23 cellular contexts compared by ENCODE assay signal in genomic region chr6:40406175-40406574, GRCh38.
DNase-seq lines count a peak whose midpoint lies in the region; ATAC-seq and TF ChIP-seq lines count a peak whose summit lies in the region.
"Had no signal": no experiment of that assay in that cellular context is flagged by ENCODE, and none has a peak within 500 bp of the region (broad histone marks: within the 10 kb centered on the region; RNA-seq: fewer than 3 reads in every experiment).

No MANE protein-coding gene starts in this region.

- no peak overlapping the region for H4K91ac ChIP-seq in IMR-90 (ENCODE audit: insufficient read depth, low read depth, low read length)

- H4K5ac ChIP-seq in IMR-90 (ENCODE audit: low read depth, low read length), result no peak overlapping the region

- no peak overlapping the region for H2BK15ac ChIP-seq in IMR-90 (ENCODE audit: low read depth, low read length)

- H3K27ac Mint-ChIP-seq in natural killer cell, result peak overlapping the region; percentile 90 to 95
- H3K27ac Mint-ChIP-seq: B cell, CD14-positive monocyte, HFFc6 had no signal

- no peak overlapping the region for H3K27ac ChIP-seq in IMR-90 (ENCODE audit: insufficient read depth, low read length)
- H3K27ac ChIP-seq in smooth muscle cell (ENCODE audit: low read depth), result peak overlapping the region; percentile 65
- H3K27ac ChIP-seq: SJSA1 had no signal

- H4K20me1 ChIP-seq in IMR-90 (ENCODE audit: insufficient read depth, low read length), result no peaks in the 10 kb centered on the region
- H4K20me1 ChIP-seq in smooth muscle cell (ENCODE audit: low read depth), result no peaks in the 10 kb centered on the region

- H3K14ac ChIP-seq in IMR-90 (replicated peaks; ENCODE audit: low read depth, low read length), result no peak overlapping the region

- H2BK20ac ChIP-seq in IMR-90 (ENCODE audit: low read depth, low read length), result no peak overlapping the region

- H3K4me3 Mint-ChIP-seq in natural killer cell, result no peak overlapping the region
- H3K4me3 Mint-ChIP-seq: B cell; CD14-positive monocyte; CD8-positive, alpha-beta memory T cell; HFFc6 had no signal

- H2AFZ ChIP-seq in IMR-90 (replicated peaks; ENCODE audit: low read length, poor library complexity), result no peak overlapping the region
- no peak overlapping the region for H2AFZ ChIP-seq in smooth muscle cell (ENCODE audit: low read depth)

- H3K23ac ChIP-seq in IMR-90 (ENCODE audit: low read depth, low read length), result no peak overlapping the region

- no peaks in the 10 kb centered on the region for H3K79me1 ChIP-seq in IMR-90 (ENCODE audit: low read depth in 1 of 2, low read length in 2 of 2)

- H3K9me3 Mint-ChIP-seq in natural killer cell, result no peaks in the 10 kb centered on the region
- H3K9me3 Mint-ChIP-seq: CD8-positive, alpha-beta memory T cell had no signal

- POLR2A ChIA-PET in IMR-90 (lab: Charles Lee; ENCODE audit: unreplicated experiment), result no interaction called here

- H2AK9ac ChIP-seq in IMR-90 (replicated peaks; ENCODE audit: low read depth, low read length, poor library complexity), result peak overlapping the region; percentile 49

- H3F3A ChIP-seq in smooth muscle cell (ENCODE audit: low read depth), result peaks cover 4% of the 10 kb centered on the region

- no peak for ATAC-seq in IMR-90 (ENCODE audit: low read depth)
- no peak for ATAC-seq in natural killer cell
- ATAC-seq: PC-3, Right ventricle myocardium inferior had no signal

- DNase-seq in IMR-90 (no peak), cerebellar cortex (ENCODE audit: low spot score) (peak; percentile 38), natural killer cell (no peak), smooth muscle cell (lab: John Stamatoyannopoulos, UW; ENCODE audit: unreplicated experiment) (no peak), DMS53 (lab: John Stamatoyannopoulos, UW) (no peak), erythroblast (lab: John Stamatoyannopoulos, UW) (no peak), NCI-H1694 treated with DMSO at 0.1 percent for 48 hours (lab: John Stamatoyannopoulos, UW) (no peak)
- DNase-seq: CD8-positive, alpha-beta memory T cell; HFFc6; KBM-7; NCI-H1105 treated with DMSO at 0.1 percent for 48 hours; NCI-H146; NCI-H2029; NCI-H446; NCI-H524 treated with DMSO at 0.1 percent for 48 hours; NCI-H82; NK-92 treated with Interleukin-12 subunit alpha and Interleukin-12 subunit beta, amount 100 ng/mL, for 24 hours; PC-3 had no signal

- peaks cover 61 to 89% of the 10 kb centered on the region in 2 donors for H3K4me1 Mint-ChIP-seq in natural killer cell
- H3K4me1 Mint-ChIP-seq: B cell; CD14-positive monocyte; CD8-positive, alpha-beta memory T cell had no signal

- no TSS peak for BruUV-seq in IMR-90 (replicated peaks; lab: Mats Ljungman, UMichigan)

- H3K9me3 ChIP-seq in IMR-90 (ENCODE audit: control insufficient read depth, insufficient read depth, low read length) (no peaks in the 10 kb centered on the region), smooth muscle cell (replicated peaks; ENCODE audit: low read depth) (no peaks in the 10 kb centered on the region)
- H3K9me3 ChIP-seq: HAP-1, SJSA1 had no signal

- TF ChIP-seq RAD21 in IMR-90 (IDR thresholded peaks at IDR 0.05; ENCODE audit: low read length), result no peak

- H3K36me3 Mint-ChIP-seq in natural killer cell, result no peaks in the 10 kb centered on the region
- H3K36me3 Mint-ChIP-seq: CD14-positive monocyte; CD8-positive, alpha-beta memory T cell had no signal

- H3K36me3 ChIP-seq in IMR-90 (ENCODE audit: control insufficient read depth, insufficient read depth, low read length), result no peaks in the 10 kb centered on the region
- no peaks in the 10 kb centered on the region for H3K36me3 ChIP-seq in smooth muscle cell (ENCODE audit: low read depth)
- H3K36me3 ChIP-seq: HAP-1, SJSA1 had no signal

- no peak overlapping the region for H2AK5ac ChIP-seq in IMR-90 (ENCODE audit: low read depth, low read length)

- no peak overlapping the region for H3K4ac ChIP-seq in IMR-90 (ENCODE audit: low read depth, low read length)

- H4K8ac ChIP-seq in IMR-90 (ENCODE audit: low read depth in 2 of 2, low read length in 2 of 2), result no peak overlapping the region

- H3K4me1 ChIP-seq in IMR-90 (ENCODE audit: control insufficient read depth, insufficient read depth, low read length) (no peaks in the 10 kb centered on the region), smooth muscle cell (ENCODE audit: low read depth) (peaks cover 6% of the 10 kb centered on the region)
- H3K4me1 ChIP-seq: HAP-1, SJSA1 had no signal

- no peaks in the 10 kb centered on the region for H3K27me3 ChIP-seq in IMR-90 (ENCODE audit: control insufficient read depth, insufficient read depth, low read length)
- H3K27me3 ChIP-seq in smooth muscle cell (ENCODE audit: low read depth), result no peaks in the 10 kb centered on the region
- H3K27me3 ChIP-seq: SJSA1 had no signal

- H3K18ac ChIP-seq in IMR-90 (ENCODE audit: low read depth, low read length), result no peak overlapping the region

- TF ChIP-seq POLR2A in IMR-90 (IDR thresholded peaks at IDR 0.05; ENCODE audit: low read depth, low read length) (no peak), erythroblast (IDR thresholded peaks at IDR 0.05; ENCODE audit: low read length) (no peak)

- no peak overlapping the region for H2BK5ac ChIP-seq in IMR-90 (ENCODE audit: low read depth, low read length, poor library complexity, severe bottlenecking)

- WGBS in IMR-90 (ENCODE audit: extremely low coverage in 2 of 2, insufficient read length in 1 of 2), 2 experiments, result 100% methylated on average over 1 of the region's 7 CpGs; no CpG with 5 or more reads in 1 of the 2 experiments
- WGBS in smooth muscle cell (ENCODE audit: low lambda C conversion rate), result 81% methylated on average over 7 of the region's 7 CpGs

- in situ Hi-C loops in IMR-90 (cut with MboI; ENCODE audit: low sequenced_read_pairs), result no loop called here

- no peaks in the 10 kb centered on the region for H3K9me1 ChIP-seq in IMR-90 (ENCODE audit: insufficient read depth, low read length)

- no peaks in the 10 kb centered on the region for H3K79me2 ChIP-seq in smooth muscle cell (ENCODE audit: low read depth)

- no peaks in the 10 kb centered on the region for H3K27me3 Mint-ChIP-seq in natural killer cell (ENCODE audit: low read depth in 2 of 2)
- H3K27me3 Mint-ChIP-seq: B cell had no signal

- no peak overlapping the region for H2BK120ac ChIP-seq in IMR-90 (ENCODE audit: low read depth, low read length)

- dilution Hi-C loops in IMR-90 (cut with HindIII; ENCODE audit: low sequenced_read_pairs, unreplicated experiment), result no loop called here

- CTCF ChIA-PET in IMR-90 (lab: Yijun Ruan, JAX), result no interaction called here

- H3K4me3 ChIP-seq in IMR-90 (ENCODE audit: insufficient read depth, low read depth, low read length) (no peak overlapping the region), smooth muscle cell (no peak overlapping the region)
- H3K4me3 ChIP-seq: HAP-1, SJSA1 had no signal

- H3K9ac ChIP-seq in IMR-90 (ENCODE audit: low read depth, low read length) (no peak overlapping the region), smooth muscle cell (ENCODE audit: low read depth) (no peak overlapping the region)

- H3K56ac ChIP-seq in IMR-90 (ENCODE audit: extremely low read depth, insufficient read depth, low read length), result no peak overlapping the region

- H3K4me2 ChIP-seq in IMR-90 (ENCODE audit: low read depth, low read length), result no peak overlapping the region
- H3K4me2 ChIP-seq in smooth muscle cell, result no peak overlapping the region

- intact Hi-C loops in IMR-90 (cut with micrococcal nuclease), result no loop called here
- intact Hi-C loops in natural killer cell (cut with micrococcal nuclease), result loop anchor here (5.0 kb wide), 2 partner anchors 34 to 51 kb away; no protein-coding TSS in a partner anchor

- no peak for TF ChIP-seq CTCF in IMR-90 (conservative IDR thresholded peaks at IDR 0.05; ENCODE audit: low read depth, low read length)
- no peak for TF ChIP-seq CTCF in natural killer cell (IDR thresholded peaks at IDR 0.05)
- TF ChIP-seq CTCF in smooth muscle cell (IDR thresholded peaks at IDR 0.05; ENCODE audit: borderline replicate concordance, insufficient read depth, poor library complexity, severe bottlenecking), result no peak

TF ChIP-seq in IMR-90, 13 proteins besides CTCF, POLR2A, EP300 and RAD21:
- no peak for TF ChIP-seq USF2 (IDR thresholded peaks at IDR 0.05; ENCODE audit: low read depth, low read length)
